ENCODE assay signal across 14 cellular contexts in genomic region chr17:73991260-73991659, GRCh38.
DNase-seq lines count a peak whose midpoint lies in the region; ATAC-seq and TF ChIP-seq lines count a peak whose summit lies in the region.
"Had no signal": no experiment of that assay in that cellular context is flagged by ENCODE, and none has a peak within 500 bp of the region (broad histone marks: within the 10 kb centered on the region; RNA-seq: fewer than 3 reads in every experiment).

No MANE protein-coding gene starts in this region.

- H3K36me3 ChIP-seq in lower lobe of right lung: no peaks in the 10 kb centered on the region
- H3K36me3 ChIP-seq in BE2C: no peaks in the 10 kb centered on the region

- TF ChIP-seq CTCF in lower lobe of right lung (IDR thresholded peaks at IDR 0.05): no peak
- no peak for TF ChIP-seq CTCF in BE2C (IDR thresholded peaks at IDR 0.05; ENCODE audit: low read depth, low read length)

- H3K4me3 ChIP-seq in lower lobe of right lung (no peak overlapping the region), BE2C (ENCODE audit: low read depth, low read length) (no peak overlapping the region)
- H3K4me3 ChIP-seq: GM12878, GM23248, K562 had no signal

- H3K27me3 ChIP-seq in lower lobe of right lung (ENCODE audit: low read depth) (peaks cover 8% of the 10 kb centered on the region), BE2C (no peaks in the 10 kb centered on the region)

- DNase-seq in ELF-1 (ENCODE audit: low read depth, low spot score): peak; percentile 70
- DNase-seq in NCI-H1436 treated with DMSO at 0.1 percent for 48 hours (lab: John Stamatoyannopoulos, UW): peak; percentile 46
- peak; percentile 89 for DNase-seq in NCI-H748 (lab: John Stamatoyannopoulos, UW; ENCODE audit: unreplicated experiment)
- DNase-seq in lower lobe of right lung: peak; percentile 41
- DNase-seq in anterior cingulate cortex (lab: John Stamatoyannopoulos, UW): no peak
- no peak for DNase-seq in NCI-H146 treated with DMSO at 0.1 percent for 48 hours (lab: John Stamatoyannopoulos, UW; ENCODE audit: unreplicated experiment)
- DNase-seq in BE2C: no peak
- DNase-seq: CD8-positive, alpha-beta memory T cell; GM23248; NCI-H1694 treated with DMSO at 0.1 percent for 48 hours; NCI-H2171 treated with DMSO at 0.1 percent for 48 hours; SIG-M5 had no signal

- intact Hi-C loops in lower lobe of right lung (cut with DNase I): no loop called here

- H3K27ac ChIP-seq in lower lobe of right lung: no peak overlapping the region
- H3K27ac ChIP-seq: GM23248 had no signal

- ATAC-seq in lower lobe of right lung: no peak
- ATAC-seq: GM12878, K562 had no signal

- H3K9me3 ChIP-seq in lower lobe of right lung: no peaks in the 10 kb centered on the region
- no peaks in the 10 kb centered on the region for H3K9me3 ChIP-seq in BE2C

- H3K4me1 ChIP-seq in lower lobe of right lung (no peaks in the 10 kb centered on the region), BE2C (no peaks in the 10 kb centered on the region)

Comparison
In these comparisons a context has a peak if more than half of its experiments do, and no peak if none do; other contexts are left out.
1. DNase-seq: peak in ELF-1 (single experiment), NCI-H1436 treated with DMSO at 0.1 percent for 48 hours (single experiment), NCI-H748 (single experiment) and lower lobe of right lung (single experiment); none in anterior cingulate cortex (0 of 58), NCI-H146 treated with DMSO at 0.1 percent for 48 hours (single experiment) and BE2C (single experiment).